9 cellular contexts compared by ENCODE assay signal in the genomic region with DNA sequence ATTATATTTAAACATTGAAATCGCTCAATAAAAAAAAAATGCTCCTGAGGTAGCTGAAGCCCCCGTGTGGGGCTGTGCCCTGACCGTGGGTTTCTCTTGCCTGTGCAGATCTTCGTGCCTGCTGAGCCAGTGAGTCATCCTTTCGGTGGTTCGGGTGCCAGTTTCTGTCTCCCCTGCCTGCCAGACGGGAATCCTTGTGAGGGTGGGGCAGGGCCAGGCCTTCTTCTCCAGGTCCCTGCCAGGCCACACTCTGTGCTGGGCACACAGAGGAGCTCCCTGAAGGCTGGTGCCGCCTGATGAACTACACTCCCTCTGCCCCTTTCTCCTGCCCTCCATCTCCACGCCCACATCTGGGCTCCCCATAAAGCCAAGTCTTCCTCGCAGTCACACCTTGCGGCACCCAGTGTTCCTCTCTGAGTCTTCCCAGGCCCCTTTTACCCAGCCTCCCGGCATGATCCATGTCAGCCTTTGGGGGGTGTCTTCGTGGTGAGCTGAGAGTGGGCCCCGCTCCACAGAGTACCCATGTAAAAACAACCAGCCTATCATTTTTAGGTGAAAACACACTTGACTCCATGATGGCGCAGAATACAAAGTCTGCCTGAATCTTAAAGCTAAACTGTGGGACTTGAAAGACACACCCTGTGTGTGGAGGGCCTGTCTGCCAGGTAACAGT. TPM values are rescaled to one million over a fixed set of nuclear protein-coding genes. Genes with fewer than 3 reads are reported as not detected.
A peak's percentile ranks its signal among the peaks of the same experiment; 100 is the strongest.
DNase-seq lines count a peak whose midpoint lies in the region; ATAC-seq and TF ChIP-seq lines count a peak whose summit lies in the region.
"Had no signal": no experiment of that assay in that cellular context is flagged by ENCODE, and none has a peak within 500 bp of the region (broad histone marks: within the 10 kb centered on the region; RNA-seq: fewer than 3 reads in every experiment).

No MANE protein-coding gene starts in this region.

- peaks cover 36% of the 10 kb centered on the region for H3K36me3 Mint-ChIP-seq in activated CD8-positive, alpha-beta memory T cell treated with anti-CD3 and anti-CD28 coated beads, Interleukin-2, amount 10 ng/mL, durations not matched to agents 7 days and 5 days

- peaks cover 0 to 28% of the 10 kb centered on the region in 2 donors for H3K4me1 ChIP-seq in left lung
- H3K4me1 ChIP-seq in vagina, result peaks cover 10% of the 10 kb centered on the region
- H3K4me1 ChIP-seq in esophagus muscularis mucosa, result peaks cover 0 to 8% (median 3%) of the 10 kb centered on the region in 4 donors

- H3K4me3 ChIP-seq in left lung (no peak overlapping the region), vagina (no peak overlapping the region), esophagus muscularis mucosa (no peak overlapping the region)
- H3K4me3 ChIP-seq: BLaER1 had no signal

- peaks cover 82% of the 10 kb centered on the region for H3K4me1 Mint-ChIP-seq in activated CD8-positive, alpha-beta memory T cell treated with anti-CD3 and anti-CD28 coated beads, Interleukin-2, amount 10 ng/mL, durations not matched to agents 7 days and 5 days

- ATAC-seq in activated CD8-positive, alpha-beta memory T cell treated with anti-CD3 and anti-CD28 coated beads, Interleukin-2, amount 10 ng/mL, durations not matched to agents 7 days and 5 days, result peak; percentile 51
- peak; percentile 55 for ATAC-seq in left lung

- H3K36me3 ChIP-seq in left lung, result peaks cover 0 to 66% of the 10 kb centered on the region in 2 donors
- no peaks in the 10 kb centered on the region for H3K36me3 ChIP-seq in vagina
- no peaks in the 10 kb centered on the region for H3K36me3 ChIP-seq in esophagus muscularis mucosa
- H3K36me3 ChIP-seq: BLaER1 had no signal

- H3K27me3 Mint-ChIP-seq in activated CD8-positive, alpha-beta memory T cell treated with anti-CD3 and anti-CD28 coated beads, Interleukin-2, amount 10 ng/mL, durations not matched to agents 7 days and 5 days, result no peaks in the 10 kb centered on the region

- WGBS in esophagus muscularis mucosa, result 72% methylated on average over 15 of the region's 15 CpGs

- TF ChIP-seq POLR2A in vagina (IDR thresholded peaks at IDR 0.05) (no peak), esophagus muscularis mucosa (IDR thresholded peaks at IDR 0.05; ENCODE audit: low read depth) (no peak)

- H3K27ac ChIP-seq in left lung (peak overlapping the region in 1 of 2 donors; percentile 36), vagina (peak overlapping the region; percentile 30), esophagus muscularis mucosa (replicated peaks in 1 of 4) (no peak overlapping the region)
- H3K27ac ChIP-seq: BLaER1 had no signal

- DNase-seq in activated T-cell treated with anti-CD3 and anti-CD28 coated beads for 48 hours (ENCODE audit: low read depth), result peak; percentile 54
- DNase-seq in activated T-cell treated with anti-CD3 and anti-CD28 coated beads, Interleukin-2, amount 50 U/mL, for 1 hour, result no peak
- peak; percentile 72 for DNase-seq in activated CD8-positive, alpha-beta memory T cell treated with anti-CD3 and anti-CD28 coated beads, Interleukin-2, amount 10 ng/mL, durations not matched to agents 7 days and 5 days
- no peak for DNase-seq in left lung
- DNase-seq in vagina (ENCODE audit: extremely low spot score in 2 of 2), result no peak
- DNase-seq in amygdala (lab: John Stamatoyannopoulos, UW), result no peak
- DNase-seq in esophagus muscularis mucosa (ENCODE audit: extremely low spot score), result no peak
- DNase-seq in NCI-H345 treated with DMSO at 0.1 percent for 48 hours (lab: John Stamatoyannopoulos, UW; ENCODE audit: unreplicated experiment), result no peak

- no peak overlapping the region for H3K4me3 Mint-ChIP-seq in activated CD8-positive, alpha-beta memory T cell treated with anti-CD3 and anti-CD28 coated beads, Interleukin-2, amount 10 ng/mL, durations not matched to agents 7 days and 5 days

- H3K9me3 Mint-ChIP-seq in activated CD8-positive, alpha-beta memory T cell treated with anti-CD3 and anti-CD28 coated beads, Interleukin-2, amount 10 ng/mL, durations not matched to agents 7 days and 5 days (ENCODE audit: low read depth), result no peaks in the 10 kb centered on the region

- TF ChIP-seq EP300 in esophagus muscularis mucosa (IDR thresholded peaks at IDR 0.05), result no peak

- CTCF ChIA-PET in activated CD8-positive, alpha-beta memory T cell treated with anti-CD3 and anti-CD28 coated beads, Interleukin-2, amount 10 ng/mL, durations not matched to agents 7 days and 5 days (lab: Charles Lee), result interaction anchor here (0.7 to 20.7 kb wide), 8 partner anchors 20 to 289 kb away, joined by 3 to 899 read pairs (median 136); a partner anchor contains a TSS

- H3K27me3 ChIP-seq in left lung, result no peaks in the 10 kb centered on the region
- H3K27me3 ChIP-seq in vagina, result no peaks in the 10 kb centered on the region
- H3K27me3 ChIP-seq in esophagus muscularis mucosa, result no peaks in the 10 kb centered on the region
- H3K27me3 ChIP-seq: BLaER1 had no signal

- intact Hi-C loops in left lung (cut with DNase I), result loop anchor here in 1 of 2 donors (10.0 kb wide), 1 partner anchor 150 kb away; a partner anchor contains a TSS
- intact Hi-C loops in vagina (cut with DNase I), result no loop called here
- intact Hi-C loops in esophagus muscularis mucosa (cut with DNase I), result no loop called here

- H3K9me3 ChIP-seq in left lung, result no peaks in the 10 kb centered on the region
- no peaks in the 10 kb centered on the region for H3K9me3 ChIP-seq in vagina
- no peaks in the 10 kb centered on the region for H3K9me3 ChIP-seq in esophagus muscularis mucosa
- H3K9me3 ChIP-seq: BLaER1 had no signal

- TF ChIP-seq CTCF in left lung (IDR thresholded peaks at IDR 0.05) (no peak), vagina (IDR thresholded peaks at IDR 0.05) (no peak), esophagus muscularis mucosa (IDR thresholded peaks at IDR 0.05) (no peak)

- peak overlapping the region; percentile 77 for H3K27ac Mint-ChIP-seq in activated CD8-positive, alpha-beta memory T cell treated with anti-CD3 and anti-CD28 coated beads, Interleukin-2, amount 10 ng/mL, durations not matched to agents 7 days and 5 days

RNA-seq across cellular contexts. Expression of a gene that starts 19.3 kb away (rescaled TPM):
- 10 to 100 TPM; 15.6 to 26.3 TPM for total RNA-seq in activated CD8-positive, alpha-beta memory T cell treated with anti-CD3 and anti-CD28 coated beads, Interleukin-2, amount 10 ng/mL, durations not matched to agents 7 days and 5 days
- total RNA-seq in left lung, result 10 to 100 TPM; 24.7 to 60.3 TPM
- total RNA-seq in vagina, result 20.4 TPM
- total RNA-seq in esophagus muscularis mucosa, result 10 to 100 TPM; 13.9 to 23.1 (median 19.3) TPM

RNA-seq across cellular contexts. Expression of a gene that starts 38.8 kb away (rescaled TPM):
- total RNA-seq in activated CD8-positive, alpha-beta memory T cell treated with anti-CD3 and anti-CD28 coated beads, Interleukin-2, amount 10 ng/mL, durations not matched to agents 7 days and 5 days, result 100 to 1,000 TPM; 125 to 167 TPM
- total RNA-seq in left lung (100 to 1,000 TPM; 189 to 192 TPM), vagina (233 TPM), esophagus muscularis mucosa (100 to 1,000 TPM; 205 to 258 (median 232) TPM)

Comparison
In these comparisons a context has a peak if more than half of its experiments do, and no peak if none do; other contexts are left out.
1. DNase-seq: peak in activated T-cell treated with anti-CD3 and anti-CD28 coated beads for 48 hours (single experiment) and activated CD8-positive, alpha-beta memory T cell treated with anti-CD3 and anti-CD28 coated beads, Interleukin-2, amount 10 ng/mL, durations not matched to agents 7 days and 5 days (single experiment); none in activated T-cell treated with anti-CD3 and anti-CD28 coated beads, Interleukin-2, amount 50 U/mL, for 1 hour (single experiment), left lung (0 of 2), vagina (0 of 2), amygdala (0 of 56), esophagus muscularis mucosa (single experiment) and NCI-H345 treated with DMSO at 0.1 percent for 48 hours (single experiment).